Comparison of ENCODE assay signal across 33 cellular contexts in genomic region chr5:110013042-110013441, GRCh38.
DNase-seq lines count a peak whose midpoint lies in the region; ATAC-seq, FAIRE-seq and TF ChIP-seq lines count a peak whose summit lies in the region.
"Had no signal": no experiment of that assay in that cellular context is flagged by ENCODE, and none has a peak within 500 bp of the region (broad histone marks: within the 10 kb centered on the region; RNA-seq: fewer than 3 reads in every experiment).

No MANE protein-coding gene starts in this region.

- H3K27ac ChIP-seq in HepG2 (ENCODE audit: extremely low read length, insufficient read depth, low read length) (no peak overlapping the region), right lobe of liver (no peak overlapping the region)
- H3K27ac ChIP-seq: 22Rv1; A549; BLaER1; BLaER1 treated with 17β-estradiol and CSF1 and Interleukin-3, amounts not matched to agents 10 nM and 100 nM; C4-2B had no signal

- no peak overlapping the region for H3K4me3 ChIP-seq in HepG2 (replicated peaks in 1 of 3; ENCODE audit: insufficient read depth in 1 of 3, low read depth in 2 of 3, low read length in 3 of 3)
- H3K4me3 ChIP-seq in right lobe of liver = no peak overlapping the region
- H3K4me3 ChIP-seq: A549; BLaER1; BLaER1 treated with 17β-estradiol and CSF1 and Interleukin-3, amounts not matched to agents 10 nM and 100 nM had no signal

- TF ChIP-seq RAD21 in HepG2 (CRISPR knock-in tag; IDR thresholded peaks at IDR 0.05) = no peak

- in situ Hi-C loops in HepG2 (cut with HindIII; ENCODE audit: extremely low pct_ligation_motif_present, low pct_unique_long_range_greater_than_20kb) = no loop called here

- H3K9ac ChIP-seq in HepG2 (ENCODE audit: insufficient read depth, low read depth, low read length) = no peak overlapping the region
- H3K9ac ChIP-seq: BLaER1; BLaER1 treated with 17β-estradiol and CSF1 and Interleukin-3, amounts not matched to agents 10 nM and 100 nM had no signal

- peaks cover 16% of the 10 kb centered on the region for H3K4me1 Mint-ChIP-seq in WTC11
- H3K4me1 Mint-ChIP-seq in natural killer cell = peaks cover 0 to 3% of the 10 kb centered on the region in 2 donors
- H3K4me1 Mint-ChIP-seq: B cell; CD14-positive monocyte; CD4-positive, alpha-beta memory T cell; CD4-positive, CD25-positive, alpha-beta regulatory T cell; CD8-positive, alpha-beta memory T cell had no signal

- H3K27ac Mint-ChIP-seq in WTC11 (no peak overlapping the region), natural killer cell (no peak overlapping the region)
- H3K27ac Mint-ChIP-seq: B cell; CD14-positive monocyte; CD4-positive, alpha-beta T cell; CD4-positive, CD25-positive, alpha-beta regulatory T cell; CD8-positive, alpha-beta memory T cell; CD8-positive, alpha-beta T cell had no signal

- H3K9me3 ChIP-seq in HepG2 (ENCODE audit: low read length) (no peaks in the 10 kb centered on the region), right lobe of liver (no peaks in the 10 kb centered on the region)
- H3K9me3 ChIP-seq: A549, BE2C, BLaER1, Caco-2 had no signal

- H2AFZ ChIP-seq in HepG2 (ENCODE audit: low read length) = no peak overlapping the region

- H3K4me3 Mint-ChIP-seq in WTC11 = no peak overlapping the region
- no peak overlapping the region for H3K4me3 Mint-ChIP-seq in natural killer cell
- H3K4me3 Mint-ChIP-seq: B cell; CD14-positive monocyte; CD4-positive, alpha-beta T cell; CD4-positive, CD25-positive, alpha-beta regulatory T cell; CD8-positive, alpha-beta memory T cell; CD8-positive, alpha-beta T cell had no signal

- no peaks in the 10 kb centered on the region for H4K20me1 ChIP-seq in HepG2 (ENCODE audit: insufficient read depth, low read length)
- H4K20me1 ChIP-seq: BLaER1; BLaER1 treated with 17β-estradiol and CSF1 and Interleukin-3, amounts not matched to agents 10 nM and 100 nM had no signal

- H3K27me3 Mint-ChIP-seq in WTC11 (ENCODE audit: low read depth) (no peaks in the 10 kb centered on the region), natural killer cell (ENCODE audit: low read depth in 2 of 2) (peaks cover 0 to 10% of the 10 kb centered on the region in 2 donors)
- H3K27me3 Mint-ChIP-seq: CD4-positive, alpha-beta T cell; CD4-positive, CD25-positive, alpha-beta regulatory T cell had no signal

- H3K79me2 ChIP-seq in HepG2 (ENCODE audit: insufficient read depth, low read length) = no peaks in the 10 kb centered on the region

- no peak for TF ChIP-seq CTCF in HepG2 (CRISPR knock-in tag; IDR thresholded peaks at IDR 0.05)
- TF ChIP-seq CTCF in right lobe of liver (IDR thresholded peaks at IDR 0.05) = no peak
- TF ChIP-seq CTCF in WTC11 (IDR thresholded peaks at IDR 0.05) = no peak
- TF ChIP-seq CTCF in natural killer cell (IDR thresholded peaks at IDR 0.05) = no peak

- intact Hi-C loops in HepG2 (cut with micrococcal nuclease; ENCODE audit: unreplicated experiment) (no loop called here), right lobe of liver (cut with DNase I) (no loop called here), natural killer cell (cut with micrococcal nuclease) (no loop called here)

- TF ChIP-seq EP300 in HepG2 (IDR thresholded peaks at IDR 0.05; ENCODE audit: low read depth in 2 of 2, low read length in 2 of 2) (no peak), HepG2 (CRISPR knock-in tag; IDR thresholded peaks at IDR 0.05; ENCODE audit: borderline replicate concordance) (no peak)

- DNase-seq in HepG2 (ENCODE audit: low spot score) = no peak
- DNase-seq in right lobe of liver = no peak
- no peak for DNase-seq in WTC11 (ENCODE audit: low spot score)
- no peak for DNase-seq in natural killer cell
- DNase-seq: 8988T; ACHN; AML-193; BE2C; C1 segment of cervical spinal cord; Caco-2; Calu3; CD4-positive, alpha-beta memory T cell; CD4-positive, alpha-beta T cell; CD4-positive, CD25-positive, alpha-beta regulatory T cell; CD8-positive, alpha-beta memory T cell; CD8-positive, alpha-beta T cell; COR-L47; DMS 273 treated with DMSO at 0.1 percent for 48 hours; DMS153; DMS53; DMS79; DMS79 treated with DMSO at 0.1 percent for 48 hours; DND-41; EL had no signal

- H3K9me3 Mint-ChIP-seq in WTC11 (peaks cover 7% of the 10 kb centered on the region; the same call in 1 of the 2 replicates), natural killer cell (no peaks in the 10 kb centered on the region)
- H3K9me3 Mint-ChIP-seq: CD4-positive, alpha-beta T cell; CD8-positive, alpha-beta memory T cell; CD8-positive, alpha-beta T cell had no signal

- POLR2A ChIA-PET in HepG2 (lab: Yijun Ruan, JAX) = no interaction called here
- POLR2A ChIA-PET in WTC11 (lab: Charles Lee) = no interaction called here

- no peaks in the 10 kb centered on the region for H3K27me3 ChIP-seq in HepG2 (ENCODE audit: control insufficient read depth in 1 of 2, insufficient read depth in 2 of 2, low read length in 2 of 2)
- H3K27me3 ChIP-seq in right lobe of liver = no peaks in the 10 kb centered on the region
- H3K27me3 ChIP-seq: BE2C; BLaER1; BLaER1 treated with 17β-estradiol and CSF1 and Interleukin-3, amounts not matched to agents 10 nM and 100 nM had no signal

- CTCF ChIA-PET in HepG2 (lab: Yijun Ruan, JAX; ENCODE audit: low intra/inter-chr PET ratio, low total read pairs) = no interaction called here
- CTCF ChIA-PET in WTC11 (lab: Charles Lee) = no interaction called here

- H3K36me3 Mint-ChIP-seq in WTC11 (no peaks in the 10 kb centered on the region), natural killer cell (no peaks in the 10 kb centered on the region)
- H3K36me3 Mint-ChIP-seq: CD14-positive monocyte; CD4-positive, CD25-positive, alpha-beta regulatory T cell; CD8-positive, alpha-beta T cell had no signal

- H3K4me1 ChIP-seq in HepG2 (ENCODE audit: insufficient read depth, low read length) (peaks cover 13% of the 10 kb centered on the region), right lobe of liver (peaks cover 0 to 6% (median 0%) of the 10 kb centered on the region in 4 donors)
- H3K4me1 ChIP-seq: A549; BE2C; BLaER1; BLaER1 treated with 17β-estradiol and CSF1 and Interleukin-3, amounts not matched to agents 10 nM and 100 nM; Caco-2 had no signal

- ATAC-seq in HepG2 (no peak), right lobe of liver (no peak), WTC11 (no peak), natural killer cell (no peak)
- ATAC-seq: A549; CD8-positive, alpha-beta T cell had no signal

- BruUV-seq in HepG2 (replicated peaks; lab: Mats Ljungman, UMichigan) = no TSS peak

- FAIRE-seq in HepG2 (lab: Jason Lieb, UNC) = no peak
- FAIRE-seq: A204.1, A549, D721Med had no signal

- H3K36me3 ChIP-seq in HepG2 (replicated peaks in 1 of 2; ENCODE audit: control insufficient read depth in 1 of 2, insufficient read depth in 2 of 2, low read length in 2 of 2) (no peaks in the 10 kb centered on the region), right lobe of liver (no peaks in the 10 kb centered on the region)
- H3K36me3 ChIP-seq: BE2C; BLaER1; BLaER1 treated with 17β-estradiol and CSF1 and Interleukin-3, amounts not matched to agents 10 nM and 100 nM had no signal

- no peak overlapping the region for H3K4me2 ChIP-seq in HepG2 (ENCODE audit: low read depth, low read length)
- H3K4me2 ChIP-seq: A549; BLaER1; BLaER1 treated with 17β-estradiol and CSF1 and Interleukin-3, amounts not matched to agents 10 nM and 100 nM had no signal

- TF ChIP-seq POLR2A in HepG2 (IDR thresholded peaks at IDR 0.05; ENCODE audit: insufficient read depth in 1 of 2, low read depth in 2 of 2, low read length in 2 of 2) (no peak), right lobe of liver (IDR thresholded peaks at IDR 0.05) (no peak)

TF ChIP-seq in HepG2, 621 proteins besides CTCF, POLR2A, EP300 and RAD21:
- peak; percentile 92 for TF ChIP-seq ZNF317 (CRISPR knock-in tag; IDR thresholded peaks at IDR 0.05)
- TF ChIP-seq WIZ (CRISPR knock-in tag; IDR thresholded peaks at IDR 0.05) = no peak

TF ChIP-seq in WTC11, 78 proteins besides CTCF, POLR2A, EP300 and RAD21:
- TF ChIP-seq ZNF317 (CRISPR knock-in tag; IDR thresholded peaks at IDR 0.05; ENCODE audit: borderline replicate concordance, low read depth) (0 out of 2 replicates have a peak, but pooled peaks have one; percentile 16), EMX1 (CRISPR knock-in tag; IDR thresholded peaks at IDR 0.05) (no peak), ZNF138 (CRISPR knock-in tag; conservative IDR thresholded peaks at IDR 0.05) (no peak), E2F1 (CRISPR knock-in tag; IDR thresholded peaks at IDR 0.05) (no peak)

Comparison
In these comparisons a context has a peak if more than half of its experiments do, and no peak if none do; other contexts are left out.
1. Of the 50 proteins assayed by ChIP-seq in both HepG2 and WTC11: peak only in HepG2: none; only in WTC11: none; in both: ZNF317; in neither: 49.